In the genomic region with DNA sequence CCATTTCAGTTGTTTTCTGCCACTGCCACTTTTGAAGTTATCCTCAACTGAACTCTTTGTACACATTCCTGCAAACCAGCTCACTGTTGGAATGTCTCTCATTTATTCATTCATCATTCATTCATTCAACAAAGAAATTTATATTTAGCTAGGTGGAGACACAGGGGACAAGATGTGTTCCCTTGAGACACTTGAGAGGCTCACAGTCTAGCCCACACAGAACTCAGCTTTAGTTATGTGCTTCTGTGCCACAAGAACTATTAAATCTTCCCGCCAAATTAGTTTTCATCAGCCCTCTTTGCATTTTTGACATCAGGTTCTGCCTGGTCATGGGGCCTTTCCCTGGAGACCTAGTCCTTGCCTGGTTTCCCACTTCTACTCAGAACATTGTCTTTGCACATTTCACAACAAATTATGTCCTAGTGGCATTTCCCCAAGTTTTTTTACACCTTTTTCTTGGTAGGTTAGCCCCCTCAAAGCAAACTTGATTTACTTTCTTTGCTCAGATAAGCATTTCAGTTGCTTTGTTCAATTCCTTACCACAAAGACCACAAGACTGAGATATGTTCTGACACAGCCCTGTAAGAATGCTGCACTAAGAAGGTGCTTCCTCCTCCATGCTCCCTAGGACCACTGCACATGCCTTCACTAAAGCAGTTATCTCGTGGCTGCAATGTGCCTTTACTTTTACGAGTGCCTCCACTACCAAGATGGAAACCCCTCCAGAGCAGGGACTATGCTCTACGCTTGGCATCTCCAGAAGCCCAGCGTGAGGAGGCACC, we compare ENCODE assay signal across 1 cellular context.
TF ChIP-seq lines count a peak whose summit lies in the region.

No MANE protein-coding gene starts in this region.

TF ChIP-seq in H1, 55 proteins besides CTCF, POLR2A, EP300 and RAD21:
- TF ChIP-seq TBP (IDR thresholded peaks at IDR 0.05; ENCODE audit: low read depth, low read length) (no peak), SAP30 (IDR thresholded peaks at IDR 0.05; ENCODE audit: insufficient read depth, insufficient replicate concordance, low read length) (no peak), ASH2L (IDR thresholded peaks at IDR 0.05; ENCODE audit: low read length) (no peak), GABPA (IDR thresholded peaks at IDR 0.05; ENCODE audit: borderline replicate concordance, insufficient read depth, low read length) (no peak), JUND (IDR thresholded peaks at IDR 0.05; ENCODE audit: low read length) (no peak), TCF12 (IDR thresholded peaks at IDR 0.05; ENCODE audit: low read depth, low read length) (no peak)
- TF ChIP-seq, protein P1, sequence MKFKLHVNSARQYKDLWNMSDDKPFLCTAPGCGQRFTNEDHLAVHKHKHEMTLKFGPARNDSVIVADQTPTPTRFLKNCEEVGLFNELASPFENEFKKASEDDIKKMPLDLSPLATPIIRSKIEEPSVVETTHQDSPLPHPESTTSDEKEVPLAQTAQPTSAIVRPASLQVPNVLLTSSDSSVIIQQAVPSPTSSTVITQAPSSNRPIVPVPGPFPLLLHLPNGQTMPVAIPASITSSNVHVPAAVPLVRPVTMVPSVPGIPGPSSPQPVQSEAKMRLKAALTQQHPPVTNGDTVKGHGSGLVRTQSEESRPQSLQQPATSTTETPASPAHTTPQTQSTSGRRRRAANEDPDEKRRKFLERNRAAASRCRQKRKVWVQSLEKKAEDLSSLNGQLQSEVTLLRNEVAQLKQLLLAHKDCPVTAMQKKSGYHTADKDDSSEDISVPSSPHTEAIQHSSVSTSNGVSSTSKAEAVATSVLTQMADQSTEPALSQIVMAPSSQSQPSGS (IDR thresholded peaks at IDR 0.05; ENCODE audit: low read length), result no peak
TF ChIP-seq in H1: peak in this region for 0.
